1 cellular context compared by ENCODE assay signal in genomic region chr12:110281549-110282342, GRCh38.
TF ChIP-seq lines count a peak whose summit lies in the region.

No MANE protein-coding gene starts in this region.

TF ChIP-seq in K562, 482 proteins besides CTCF, POLR2A, EP300 and RAD21 (continued from another document):
- no peak for TF ChIP-seq E4F1 (CRISPR knock-in tag; IDR thresholded peaks at IDR 0.05; ENCODE audit: borderline replicate concordance)
- TF ChIP-seq FOXA1 (IDR thresholded peaks at IDR 0.05; ENCODE audit: borderline replicate concordance), result no peak
- TF ChIP-seq MIER1 (IDR thresholded peaks at IDR 0.05; ENCODE audit: low read depth), result no peak
- no peak; the same call in 1 of the 2 replicates for TF ChIP-seq ZBED1 (IDR thresholded peaks at IDR 0.05)
- TF ChIP-seq CBX3 (IDR thresholded peaks at IDR 0.05; ENCODE audit: borderline replicate concordance in 1 of 2, low read length in 2 of 2), result no peak
